In the genomic region with DNA sequence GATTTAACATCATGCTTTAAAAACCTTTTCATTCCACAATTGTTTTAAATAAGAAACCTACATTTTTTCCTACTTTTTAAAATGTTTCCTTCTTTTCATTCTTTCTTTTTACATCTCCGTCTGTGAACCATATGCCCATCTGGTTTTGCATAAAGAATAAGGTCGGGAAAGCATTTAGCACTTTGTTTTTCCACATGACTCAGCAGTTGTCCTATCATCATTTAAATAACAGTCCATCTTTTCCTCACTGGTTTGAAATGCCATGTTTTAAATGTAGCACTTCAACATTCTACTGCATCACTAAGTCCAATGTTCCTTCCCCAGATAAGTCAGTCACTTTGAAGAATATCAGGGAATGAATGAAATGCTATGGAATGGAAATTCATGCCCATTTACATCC, we compare ENCODE assay signal across 17 cellular contexts.
"Had no signal": no experiment of that assay in that cellular context is flagged by ENCODE, and none has a peak within 500 bp of the region (broad histone marks: within the 10 kb centered on the region; RNA-seq: fewer than 3 reads in every experiment).

No MANE protein-coding gene starts in this region.

- ATAC-seq: activated T-helper 17 cell treated with anti-CD3 and anti-CD28 coated beads, Interleukin-2, amount 50 U/mL, for 72 hours; gastroesophageal sphincter; left ventricle myocardium superior; psoas muscle; sciatic nerve had no signal

- DNase-seq: activated CD4-positive, alpha-beta T cell treated with anti-CD3 and anti-CD28 coated beads for 48 hours; activated naive CD4-positive, alpha-beta T cell treated with anti-CD3 and anti-CD28 coated beads for 36 hours; dermis blood vessel endothelial cell; endodermal cell; kidney; left ventricle myocardium superior; mesenchymal stem cell; nephron progenitor cell; psoas muscle; spleen; stimulated activated CD4-positive, alpha-beta T cell treated with anti-CD3 and anti-CD28 coated beads, Interleukin-1b, Interleukin-23, amount 100 ng/mL, for 48 hours; stimulated activated naive CD4-positive, alpha-beta T cell; T1000; trophoblast cell had no signal

- H3K4me3 ChIP-seq: gastroesophageal sphincter, psoas muscle, spleen had no signal
